Comparison of ENCODE assay signal across 1 cellular context in genomic region chr2:219161097-219161496, GRCh38.
TF ChIP-seq lines count a peak whose summit lies in the region.

No MANE protein-coding gene starts in this region.

TF ChIP-seq in endothelial cell of umbilical vein, 7 proteins besides CTCF, POLR2A, EP300 and RAD21:
- TF ChIP-seq EZH2 (IDR thresholded peaks at IDR 0.05; ENCODE audit: borderline replicate concordance, low read depth, low read length, severe bottlenecking) (no peak), MAX (IDR thresholded peaks at IDR 0.05; ENCODE audit: insufficient read depth, insufficient read length) (no peak), GATA2 (IDR thresholded peaks at IDR 0.05; ENCODE audit: insufficient read depth, insufficient read length, low read depth, low read length) (no peak), MYC (IDR thresholded peaks at IDR 0.05; ENCODE audit: low read depth, low read length) (no peak), FOS (IDR thresholded peaks at IDR 0.05; ENCODE audit: borderline replicate concordance, insufficient read depth, low read length) (no peak), POLR2AphosphoS5 (IDR thresholded peaks at IDR 0.05; ENCODE audit: insufficient read depth, low read depth, low read length) (no peak), JUN (IDR thresholded peaks at IDR 0.05; ENCODE audit: borderline replicate concordance, insufficient read depth, insufficient read length, low read depth) (no peak)
